ENCODE assay signal across 19 cellular contexts in genomic region chr20:62557425-62557824, GRCh38.
DNase-seq lines count a peak whose midpoint lies in the region; ATAC-seq and TF ChIP-seq lines count a peak whose summit lies in the region.
"Had no signal": no experiment of that assay in that cellular context is flagged by ENCODE, and none has a peak within 500 bp of the region (broad histone marks: within the 10 kb centered on the region; RNA-seq: fewer than 3 reads in every experiment).

No MANE protein-coding gene starts in this region.

- H3K4me1 Mint-ChIP-seq in HFFc6 (ENCODE audit: low read depth), result no peaks in the 10 kb centered on the region

- in situ Hi-C loops in Caki2 (cut with HindIII; ENCODE audit: low pct_unique_long_range_greater_than_20kb, low sequenced_read_pairs), result no loop called here

- H3K27me3 ChIP-seq in RWPE2 (ENCODE audit: insufficient read depth, poor library complexity, severe bottlenecking) (peaks cover 99% of the 10 kb centered on the region), lower lobe of right lung (ENCODE audit: low read depth) (peaks cover 79% of the 10 kb centered on the region)
- H3K27me3 ChIP-seq: ovary had no signal

- DNase-seq in Caki2 (ENCODE audit: low read depth) (peak; percentile 72), HFFc6 (peak; percentile 15), RWPE2 (ENCODE audit: low spot score) (no peak), myocyte (ENCODE audit: low read depth) (peak; percentile 68), lower lobe of right lung (no peak)
- DNase-seq: activated CD8-positive, alpha-beta T cell treated with anti-CD3 and anti-CD28 coated beads, Interleukin-2, amount 10 ng/mL, durations not matched to agents 7 days and 5 days; effector memory CD8-positive, alpha-beta T cell; NCI-H2029; NCI-H69; ovary; stimulated activated naive B cell treated with anti-CD40 and anti-IgM and Interleukin-4, amounts not matched to agents 10 μg/mL and 1 μg/mL and 100 μg/mL, for 72 hours; T-helper 2 cell had no signal

- no peaks in the 10 kb centered on the region for H3K9me3 Mint-ChIP-seq in HFFc6
- H3K9me3 Mint-ChIP-seq: effector memory CD8-positive, alpha-beta T cell; stimulated activated naive B cell treated with anti-CD40 and anti-IgM and Interleukin-4, amounts not matched to agents 10 μg/mL and 1 μg/mL and 100 μg/mL, for 72 hours; WTC11 had no signal

- H3K9me3 ChIP-seq in RWPE2 (ENCODE audit: severe bottlenecking), result no peaks in the 10 kb centered on the region
- H3K9me3 ChIP-seq in lower lobe of right lung, result no peaks in the 10 kb centered on the region
- H3K9me3 ChIP-seq: ovary, tibial nerve had no signal

- H3K4me1 ChIP-seq in RWPE2 (ENCODE audit: insufficient read depth, poor library complexity, severe bottlenecking) (no peaks in the 10 kb centered on the region), lower lobe of right lung (no peaks in the 10 kb centered on the region)
- H3K4me1 ChIP-seq: tibial nerve had no signal

- peaks cover 61% of the 10 kb centered on the region for H3K27me3 Mint-ChIP-seq in HFFc6 (ENCODE audit: insufficient read depth)

- intact Hi-C loops in lower lobe of right lung (cut with DNase I), result no loop called here

- H3K4me3 ChIP-seq in RWPE2 (ENCODE audit: severe bottlenecking), result no peak overlapping the region
- no peak overlapping the region for H3K4me3 ChIP-seq in lower lobe of right lung
- H3K4me3 ChIP-seq: ovary, smooth muscle cell, tibial nerve had no signal

- H3K4me3 Mint-ChIP-seq in HFFc6, result no peak overlapping the region
- H3K4me3 Mint-ChIP-seq: activated CD8-positive, alpha-beta T cell treated with anti-CD3 and anti-CD28 coated beads, Interleukin-2, amount 10 ng/mL, durations not matched to agents 7 days and 5 days; B cell; effector memory CD8-positive, alpha-beta T cell; stimulated activated naive B cell treated with anti-CD40 and anti-IgM and Interleukin-4, amounts not matched to agents 10 μg/mL and 1 μg/mL and 100 μg/mL, for 72 hours; WTC11 had no signal

- H3K36me3 ChIP-seq in RWPE2 (ENCODE audit: low read depth), result no peaks in the 10 kb centered on the region
- H3K36me3 ChIP-seq in lower lobe of right lung, result no peaks in the 10 kb centered on the region
- H3K36me3 ChIP-seq: ovary, tibial nerve had no signal

- H3K27ac Mint-ChIP-seq in HFFc6, result no peak overlapping the region
- H3K27ac Mint-ChIP-seq: activated CD8-positive, alpha-beta T cell treated with anti-CD3 and anti-CD28 coated beads, Interleukin-2, amount 10 ng/mL, durations not matched to agents 7 days and 5 days; B cell; stimulated activated naive B cell treated with anti-CD40 and anti-IgM and Interleukin-4, amounts not matched to agents 10 μg/mL and 1 μg/mL and 100 μg/mL, for 72 hours had no signal

- H3K27ac ChIP-seq in RWPE2 (ENCODE audit: poor library complexity, severe bottlenecking), result no peak overlapping the region
- no peak overlapping the region for H3K27ac ChIP-seq in lower lobe of right lung
- H3K27ac ChIP-seq: ovary, tibial nerve had no signal

- H3K36me3 Mint-ChIP-seq in HFFc6 (ENCODE audit: low read depth), result no peaks in the 10 kb centered on the region
- H3K36me3 Mint-ChIP-seq: stimulated activated naive B cell treated with anti-CD40 and anti-IgM and Interleukin-4, amounts not matched to agents 10 μg/mL and 1 μg/mL and 100 μg/mL, for 72 hours; WTC11 had no signal

- TF ChIP-seq CTCF in HFFc6 (IDR thresholded peaks at IDR 0.05), result no peak
- no peak for TF ChIP-seq CTCF in RWPE2 (IDR thresholded peaks at IDR 0.05; ENCODE audit: poor library complexity, severe bottlenecking)
- TF ChIP-seq CTCF in lower lobe of right lung (IDR thresholded peaks at IDR 0.05), result no peak

- ATAC-seq in RWPE2 (ENCODE audit: low read depth) (peak; percentile 65), HG03108 (IDR thresholded peaks at IDR 0.05; ENCODE audit: unreplicated experiment) (no peak), GM21515 (IDR thresholded peaks at IDR 0.05; ENCODE audit: unreplicated experiment) (no peak), GM21367 (IDR thresholded peaks at IDR 0.05; ENCODE audit: unreplicated experiment) (no peak), lower lobe of right lung (no peak)
- ATAC-seq: activated CD8-positive, alpha-beta T cell treated with anti-CD3 and anti-CD28 coated beads, Interleukin-2, amount 10 ng/mL, durations not matched to agents 7 days and 5 days; effector memory CD8-positive, alpha-beta T cell; stimulated activated naive B cell treated with anti-CD40 and anti-IgM and Interleukin-4, amounts not matched to agents 10 μg/mL and 1 μg/mL and 100 μg/mL, for 72 hours; WTC11 had no signal

Comparison
In these comparisons a context has a peak if more than half of its experiments do, and no peak if none do; other contexts are left out.
1. DNase-seq: peak in Caki2 (single experiment), HFFc6 (single experiment) and myocyte (single experiment); none in RWPE2 (single experiment) and lower lobe of right lung (single experiment).